Comparison of ENCODE assay signal across 35 cellular contexts in the genomic region with DNA sequence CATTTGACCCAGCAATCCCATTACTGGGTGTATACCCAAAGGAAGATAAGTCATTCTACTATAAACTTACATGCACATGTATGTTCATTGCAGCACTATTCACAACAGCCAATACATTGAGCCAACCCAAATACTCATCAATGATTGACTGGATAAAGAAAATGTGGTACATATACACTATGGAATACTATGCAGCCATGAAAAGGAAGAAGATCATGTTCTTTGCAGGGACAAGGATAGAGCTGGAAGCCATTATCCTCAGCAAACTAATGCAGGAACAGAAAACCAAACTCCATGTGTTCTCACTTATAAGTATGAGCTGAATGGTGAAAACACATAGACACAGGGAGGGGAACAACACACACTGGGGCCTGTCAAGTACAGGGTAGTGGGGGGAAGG.
DNase-seq lines count a peak whose midpoint lies in the region; ATAC-seq, FAIRE-seq and TF ChIP-seq lines count a peak whose summit lies in the region.
"Had no signal": no experiment of that assay in that cellular context is flagged by ENCODE, and none has a peak within 500 bp of the region (broad histone marks: within the 10 kb centered on the region; RNA-seq: fewer than 3 reads in every experiment).

No MANE protein-coding gene starts in this region.

- H3K36me3 Mint-ChIP-seq in WTC11 = no peaks in the 10 kb centered on the region
- H3K36me3 Mint-ChIP-seq: CD14-positive monocyte; CD4-positive, alpha-beta memory T cell; CD4-positive, CD25-positive, alpha-beta regulatory T cell; CD8-positive, alpha-beta memory T cell; CD8-positive, alpha-beta T cell had no signal

- H4K20me1 ChIP-seq in K562 (replicated peaks; ENCODE audit: control insufficient read depth, insufficient read depth, low read length) = no peaks in the 10 kb centered on the region
- H4K20me1 ChIP-seq: BLaER1 had no signal

- no TSS peak for BruUV-seq in K562 (replicated peaks; lab: Mats Ljungman, UMichigan)

- no peak overlapping the region for H3K4me2 ChIP-seq in K562 (ENCODE audit: insufficient read depth, low read length)
- H3K4me2 ChIP-seq: A549; BLaER1; BLaER1 treated with 17β-estradiol and CSF1 and Interleukin-3, amounts not matched to agents 10 nM and 100 nM had no signal

- H3K9ac ChIP-seq in K562 (ENCODE audit: insufficient read depth in 1 of 2, low read depth in 2 of 2, low read length in 2 of 2) = no peak overlapping the region
- H3K9ac ChIP-seq: BLaER1; BLaER1 treated with 17β-estradiol and CSF1 and Interleukin-3, amounts not matched to agents 10 nM and 100 nM had no signal

- H3K4me1 Mint-ChIP-seq in WTC11 = peaks cover 7% of the 10 kb centered on the region
- H3K4me1 Mint-ChIP-seq: B cell; CD14-positive monocyte; CD4-positive, alpha-beta memory T cell; CD4-positive, CD25-positive, alpha-beta regulatory T cell; CD8-positive, alpha-beta memory T cell had no signal

- no peaks in the 10 kb centered on the region for H3K9me3 ChIP-seq in HEK293 (ENCODE audit: control insufficient read depth, insufficient read depth, low read depth, low read length)
- H3K9me3 ChIP-seq in K562 (replicated peaks; ENCODE audit: control insufficient read depth, insufficient read depth, low read depth, low read length) = no peaks in the 10 kb centered on the region
- H3K9me3 ChIP-seq in HAP-1 = no peaks in the 10 kb centered on the region
- H3K9me3 ChIP-seq: A549, BE2C, Caco-2 had no signal

- intact Hi-C loops in K562 (cut with micrococcal nuclease) = no loop called here

- H3K27me3 Mint-ChIP-seq in WTC11 (ENCODE audit: low read depth) = no peaks in the 10 kb centered on the region; the same call in 1 of the 2 replicates
- H3K27me3 Mint-ChIP-seq: B cell; CD4-positive, alpha-beta T cell; CD4-positive, CD25-positive, alpha-beta regulatory T cell; CD8-positive, alpha-beta memory T cell had no signal

- H3K27me3 ChIP-seq in K562 (ENCODE audit: control insufficient read depth in 2 of 2, insufficient read depth in 2 of 2, low read length in 2 of 2) (no peaks in the 10 kb centered on the region), HAP-1 (ENCODE audit: low read depth) (no peaks in the 10 kb centered on the region)
- H3K27me3 ChIP-seq: BE2C, BLaER1 had no signal

- no peak overlapping the region for H3K4me3 Mint-ChIP-seq in WTC11
- H3K4me3 Mint-ChIP-seq: B cell; CD14-positive monocyte; CD4-positive, alpha-beta memory T cell; CD4-positive, alpha-beta T cell; CD4-positive, CD25-positive, alpha-beta regulatory T cell; CD8-positive, alpha-beta memory T cell; CD8-positive, alpha-beta T cell had no signal

- POLR2A ChIA-PET in HEK293 (lab: Yijun Ruan, JAX) = no interaction called here
- POLR2A ChIA-PET in WTC11 (lab: Charles Lee) = no interaction called here
- POLR2A ChIA-PET in K562 (lab: Yijun Ruan, JAX) = no interaction called here

- no peak for ATAC-seq in WTC11
- no peak for ATAC-seq in K562
- ATAC-seq in HG03378 (IDR thresholded peaks at IDR 0.05; ENCODE audit: unreplicated experiment) = no peak
- ATAC-seq: A549; CD8-positive, alpha-beta T cell had no signal

- peaks cover 9% of the 10 kb centered on the region for H3K9me3 Mint-ChIP-seq in WTC11

- no peaks in the 10 kb centered on the region for H3K79me2 ChIP-seq in K562 (ENCODE audit: control insufficient read depth, insufficient read depth, low read length)

- H3K36me3 ChIP-seq in HEK293 (ENCODE audit: control insufficient read depth in 2 of 2, insufficient read depth in 1 of 2, low read length in 2 of 2) = no peaks in the 10 kb centered on the region
- H3K36me3 ChIP-seq in K562 (ENCODE audit: control insufficient read depth, insufficient read depth, low read length) = no peaks in the 10 kb centered on the region
- no peaks in the 10 kb centered on the region for H3K36me3 ChIP-seq in HAP-1 (replicated peaks)
- H3K36me3 ChIP-seq: BE2C; BLaER1; BLaER1 treated with 17β-estradiol and CSF1 and Interleukin-3, amounts not matched to agents 10 nM and 100 nM had no signal

- TF ChIP-seq RAD21 in K562 (CRISPR knock-in tag; conservative IDR thresholded peaks at IDR 0.05 in 1 of 2, IDR thresholded peaks at IDR 0.05 in 1 of 2) = no peak

- H3K9me1 ChIP-seq in K562 (ENCODE audit: control insufficient read depth, insufficient read depth, low read length) = no peaks in the 10 kb centered on the region

- no peak for TF ChIP-seq EP300 in K562 (IDR thresholded peaks at IDR 0.05; ENCODE audit: low read length)

- H3K4me3 ChIP-seq in HEK293 (ENCODE audit: low read depth, low read length) (no peak overlapping the region), K562 (no peak overlapping the region), HAP-1 (no peak overlapping the region)
- H3K4me3 ChIP-seq: A549; BLaER1; BLaER1 treated with 17β-estradiol and CSF1 and Interleukin-3, amounts not matched to agents 10 nM and 100 nM had no signal

- DNase-seq in WTC11 (ENCODE audit: low spot score) = no peak
- no peak for DNase-seq in K562 (ENCODE audit: extremely low read depth in 1 of 4, low spot score in 3 of 4)
- no peak for DNase-seq in SW480 (ENCODE audit: low spot score)
- no peak for DNase-seq in HAP-1 (ENCODE audit: low spot score in 2 of 2)
- DNase-seq: 8988T; ACHN; AML-193; BE2C; C1 segment of cervical spinal cord; Caco-2; Calu3; CD4-positive, alpha-beta memory T cell; CD4-positive, alpha-beta T cell; CD4-positive, CD25-positive, alpha-beta regulatory T cell; CD8-positive, alpha-beta memory T cell; CD8-positive, alpha-beta T cell; COR-L47; DMS 273 treated with DMSO at 0.1 percent for 48 hours; DMS153; DMS53; DMS79; DMS79 treated with DMSO at 0.1 percent for 48 hours; DND-41; EL had no signal

- CTCF ChIA-PET in HEK293 (lab: Yijun Ruan, JAX) (interaction anchor here (0.6 kb wide), 1 partner anchor 13 kb away, joined by 3 read pairs; no protein-coding TSS in a partner anchor), WTC11 (lab: Charles Lee) (no interaction called here), K562 (lab: Yijun Ruan, JAX; ENCODE audit: low intra/inter-chr PET ratio) (no interaction called here)

- no peak for TF ChIP-seq POLR2A in K562 (conservative IDR thresholded peaks at IDR 0.05)

- FAIRE-seq in K562 (lab: Jason Lieb, UNC) = no peak
- FAIRE-seq: A204.1, A549, D721Med had no signal

- H2AFZ ChIP-seq in K562 (ENCODE audit: low read depth, low read length) = no peak overlapping the region

- H3K4me1 ChIP-seq in HEK293 (ENCODE audit: control insufficient read depth, insufficient read depth, low read length) = no peaks in the 10 kb centered on the region
- no peaks in the 10 kb centered on the region for H3K4me1 ChIP-seq in K562 (replicated peaks in 1 of 2; ENCODE audit: control insufficient read depth in 2 of 2, insufficient read depth in 2 of 2, low read length in 2 of 2)
- no peaks in the 10 kb centered on the region for H3K4me1 ChIP-seq in HAP-1
- H3K4me1 ChIP-seq: A549; BE2C; BLaER1; BLaER1 treated with 17β-estradiol and CSF1 and Interleukin-3, amounts not matched to agents 10 nM and 100 nM; Caco-2 had no signal

- H3K27ac ChIP-seq in HEK293 (ENCODE audit: extremely low read depth, low read depth, low read length) (no peak overlapping the region), K562 (ENCODE audit: extremely low read depth, low read depth, low read length) (no peak overlapping the region)
- H3K27ac ChIP-seq: 22Rv1; A549; BLaER1; BLaER1 treated with 17β-estradiol and CSF1 and Interleukin-3, amounts not matched to agents 10 nM and 100 nM; C4-2B had no signal

- TF ChIP-seq CTCF in HEK293 (tag by site-specific recombination; IDR thresholded peaks at IDR 0.05) (no peak), WTC11 (IDR thresholded peaks at IDR 0.05) (no peak), K562 (IDR thresholded peaks at IDR 0.05 in 2 of 3, conservative IDR thresholded peaks at IDR 0.05 in 1 of 3; ENCODE audit: insufficient read depth in 2 of 3, low read depth in 1 of 3, low read length in 3 of 3) (no peak)

- H3K27ac Mint-ChIP-seq in WTC11 = no peak overlapping the region
- H3K27ac Mint-ChIP-seq: B cell; CD14-positive monocyte; CD4-positive, alpha-beta memory T cell; CD4-positive, alpha-beta T cell; CD4-positive, CD25-positive, alpha-beta regulatory T cell; CD8-positive, alpha-beta memory T cell; CD8-positive, alpha-beta T cell had no signal

- in situ Hi-C loops in K562 (cut with MboI) (no loop called here), HAP-1 (cut with MboI; ENCODE audit: low sequenced_read_pairs) (no loop called here)

TF ChIP-seq in HEK293, 187 proteins besides CTCF, POLR2A, EP300 and RAD21:
- peak; percentile 86 for TF ChIP-seq ZNF146 (tag by site-specific recombination; IDR thresholded peaks at IDR 0.05)
- TF ChIP-seq, protein P1, sequence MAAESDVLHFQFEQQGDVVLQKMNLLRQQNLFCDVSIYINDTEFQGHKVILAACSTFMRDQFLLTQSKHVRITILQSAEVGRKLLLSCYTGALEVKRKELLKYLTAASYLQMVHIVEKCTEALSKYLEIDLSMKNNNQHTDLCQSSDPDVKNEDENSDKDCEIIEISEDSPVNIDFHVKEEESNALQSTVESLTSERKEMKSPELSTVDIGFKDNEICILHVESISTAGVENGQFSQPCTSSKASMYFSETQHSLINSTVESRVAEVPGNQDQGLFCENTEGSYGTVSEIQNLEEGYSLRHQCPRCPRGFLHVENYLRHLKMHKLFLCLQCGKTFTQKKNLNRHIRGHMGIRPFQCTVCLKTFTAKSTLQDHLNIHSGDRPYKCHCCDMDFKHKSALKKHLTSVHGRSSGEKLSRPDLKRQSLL (tag by site-specific recombination; IDR thresholded peaks at IDR 0.05) = no peak
TF ChIP-seq in HEK293: peak in this region for 1.

TF ChIP-seq in WTC11, 78 proteins besides CTCF, POLR2A, EP300 and RAD21:
- TF ChIP-seq SMAD4 (CRISPR knock-in tag; IDR thresholded peaks at IDR 0.05) (no peak), GTF2I (CRISPR knock-in tag; conservative IDR thresholded peaks at IDR 0.05) (0 out of 2 replicates have a peak, but pooled peaks have one; percentile 15)

TF ChIP-seq in K562, 482 proteins besides CTCF, POLR2A, EP300 and RAD21:
- TF ChIP-seq FIP1L1 (IDR thresholded peaks at IDR 0.05; ENCODE audit: low read depth, low read length, poor library complexity, severe bottlenecking) (no peak), ZNF146 (CRISPR knock-in tag; IDR thresholded peaks at IDR 0.05; ENCODE audit: unreplicated experiment) (peak; percentile 71), RBM25 (IDR thresholded peaks at IDR 0.05; ENCODE audit: low read depth, low read length, severe bottlenecking) (peak; percentile 25), ETV1 (tag; conservative IDR thresholded peaks at IDR 0.05; ENCODE audit: low read depth) (no peak)
